29 cellular contexts compared by ENCODE assay signal in genomic region chr11:46680164-46680760, GRCh38. TPM values are rescaled to one million over a fixed set of nuclear protein-coding genes. Genes with fewer than 3 reads are reported as not detected.
"Had no signal": no experiment of that assay in that cellular context is flagged by ENCODE, and none has a peak within 500 bp of the region (broad histone marks: within the 10 kb centered on the region; RNA-seq: fewer than 3 reads in every experiment).

No MANE protein-coding gene starts in this region.

- H3K27ac Mint-ChIP-seq: activated T-cell treated with anti-CD3 and anti-CD28 coated beads, Interleukin-2, amount 50 U/mL, for 72 hours; neural progenitor cell; progenitor cell of endocrine pancreas; stimulated activated effector memory CD8-positive, alpha-beta T cell treated with anti-CD3 and anti-CD28 coated beads, Interleukin-12 subunit alpha, Interleukin-12 subunit beta, amount 100 ng/mL, for 72 hours; WTC11 had no signal

- H3K36me3 ChIP-seq: neural progenitor cell had no signal

- H3K4me1 Mint-ChIP-seq: neural progenitor cell had no signal

- H3K9me3 ChIP-seq: breast epithelium, gastrocnemius medialis, lower lobe of right lung, thyroid gland, upper lobe of left lung had no signal

- H3K27me3 Mint-ChIP-seq: central memory CD8-positive, alpha-beta T cell; naive thymus-derived CD8-positive, alpha-beta T cell; progenitor cell of endocrine pancreas; stimulated activated naive CD8-positive, alpha-beta T cell treated with anti-CD3 and anti-CD28 coated beads, Interleukin-15, amount 100 ng/mL, for 72 hours had no signal

- H3K4me2 ChIP-seq: hepatocyte, neural progenitor cell had no signal

- H3K79me2 ChIP-seq: hepatocyte had no signal

- ATAC-seq: activated naive CD4-positive, alpha-beta T cell treated with anti-CD3 and anti-CD28 coated beads, Interleukin-2, amount 50 U/mL, for 72 hours; activated T-cell treated with anti-CD3 and anti-CD28 coated beads, Interleukin-2, amount 50 U/mL, for 72 hours; gastrocnemius medialis; left colon; lower lobe of right lung; naive thymus-derived CD8-positive, alpha-beta T cell; sciatic nerve; stimulated activated effector memory CD8-positive, alpha-beta T cell treated with anti-CD3 and anti-CD28 coated beads, Interleukin-12 subunit alpha, Interleukin-12 subunit beta, amount 100 ng/mL, for 72 hours; stimulated activated naive CD8-positive, alpha-beta T cell treated with anti-CD3 and anti-CD28 coated beads, Interleukin-15, amount 100 ng/mL, for 72 hours; WTC11 had no signal

- H3K9ac ChIP-seq: neural progenitor cell had no signal

- H3K9me3 Mint-ChIP-seq: activated naive CD4-positive, alpha-beta T cell treated with anti-CD3 and anti-CD28 coated beads, Interleukin-2, amount 50 U/mL, for 72 hours; activated T-cell treated with anti-CD3 and anti-CD28 coated beads, Interleukin-2, amount 50 U/mL, for 72 hours; central memory CD8-positive, alpha-beta T cell; naive thymus-derived CD8-positive, alpha-beta T cell; neural progenitor cell; stimulated activated effector memory CD8-positive, alpha-beta T cell treated with anti-CD3 and anti-CD28 coated beads, Interleukin-12 subunit alpha, Interleukin-12 subunit beta, amount 100 ng/mL, for 72 hours; stimulated activated naive CD8-positive, alpha-beta T cell treated with anti-CD3 and anti-CD28 coated beads, Interleukin-15, amount 100 ng/mL, for 72 hours; WTC11 had no signal

- H3K4me3 ChIP-seq: breast epithelium, gastrocnemius medialis, hepatocyte, lower lobe of right lung, neural progenitor cell, skin epidermis, thyroid gland, upper lobe of left lung had no signal

- DNase-seq: activated CD4-positive, alpha-beta T cell treated with anti-CD3 and anti-CD28 coated beads, Interleukin-2, amount 50 U/mL, for 4 hours; activated naive CD4-positive, alpha-beta T cell; activated T-cell treated with anti-CD3 and anti-CD28 coated beads for 4 hours; activated T-cell treated with anti-CD3 and anti-CD28 coated beads, Interleukin-2, amount 50 U/mL, for 72 hours; effector memory CD4-positive, alpha-beta T cell; gastrocnemius medialis; glutamatergic neuron; islet precursor cell; left colon; lower lobe of right lung; mesenchymal stem cell; stimulated activated CD4-positive, alpha-beta T cell treated with anti-CD3 and anti-CD28 coated beads, Interleukin-4, amount 100 ng/mL, for 24 hours; stimulated activated naive CD8-positive, alpha-beta T cell treated with anti-CD3 and anti-CD28 coated beads, Interleukin-15, amount 100 ng/mL, for 72 hours; T-helper 2 cell; thyroid gland had no signal

- H3K27ac ChIP-seq: gastrocnemius medialis, hepatocyte, lower lobe of right lung, neural progenitor cell, thyroid gland, upper lobe of left lung had no signal

- H2AFZ ChIP-seq: hepatocyte, neural progenitor cell had no signal

- H3K4me1 ChIP-seq: neural progenitor cell had no signal

- H3K27me3 ChIP-seq: breast epithelium, gastrocnemius medialis, hepatocyte, neural progenitor cell, thyroid gland, upper lobe of left lung had no signal

- H3K4me3 Mint-ChIP-seq: activated T-cell treated with anti-CD3 and anti-CD28 coated beads, Interleukin-2, amount 50 U/mL, for 72 hours; central memory CD8-positive, alpha-beta T cell; naive thymus-derived CD8-positive, alpha-beta T cell; neural progenitor cell; stimulated activated effector memory CD8-positive, alpha-beta T cell treated with anti-CD3 and anti-CD28 coated beads, Interleukin-12 subunit alpha, Interleukin-12 subunit beta, amount 100 ng/mL, for 72 hours; stimulated activated naive CD8-positive, alpha-beta T cell treated with anti-CD3 and anti-CD28 coated beads, Interleukin-15, amount 100 ng/mL, for 72 hours; WTC11 had no signal

RNA-seq across cellular contexts. Expression of gene F2, which starts 38.8 kb away (rescaled TPM):
- total RNA-seq: activated naive CD4-positive, alpha-beta T cell treated with anti-CD3 and anti-CD28 coated beads, Interleukin-2, amount 50 U/mL, for 72 hours; activated T-cell treated with anti-CD3 and anti-CD28 coated beads, Interleukin-2, amount 50 U/mL, for 72 hours; breast epithelium; dermis microvascular lymphatic vessel endothelial cell; left colon; lower lobe of right lung; naive thymus-derived CD8-positive, alpha-beta T cell; omental fat pad; sciatic nerve; thyroid gland had no signal
- polyA plus RNA-seq: naive thymus-derived CD8-positive, alpha-beta T cell had no signal
